Comparison of ENCODE assay signal across 7 cellular contexts in genomic region chr2:95867047-95867677, GRCh38.
DNase-seq lines count a peak whose midpoint lies in the region; ATAC-seq, FAIRE-seq and TF ChIP-seq lines count a peak whose summit lies in the region.
"Not testable (repeated sequence)": the region's sequence is repeated elsewhere in the genome, so short reads cannot be mapped to it uniquely, and the experiment has no call there.

No MANE protein-coding gene starts in this region.

- not testable (repeated sequence) for H3K79me1 ChIP-seq in IMR-90 (ENCODE audit: low read depth in 1 of 2, low read length in 2 of 2)

- peaks cover 17% of the 10 kb centered on the region for H3K36me3 Mint-ChIP-seq in activated CD4-positive, alpha-beta T cell treated with anti-CD3 and anti-CD28 coated beads for 36 hours (ENCODE audit: low read depth)
- H3K36me3 Mint-ChIP-seq in activated T-helper 17 cell treated with anti-CD3 and anti-CD28 coated beads, Interleukin-2, amount 50 U/mL, for 72 hours (ENCODE audit: low read depth): peaks cover 23% of the 10 kb centered on the region
- H3K36me3 Mint-ChIP-seq in stimulated activated effector memory CD8-positive, alpha-beta T cell treated with anti-CD3 and anti-CD28 coated beads, Interleukin-12 subunit alpha, Interleukin-12 subunit beta, amount 100 ng/mL, for 72 hours: not testable (repeated sequence)

- H3K27me3 Mint-ChIP-seq in activated CD4-positive, alpha-beta T cell treated with anti-CD3 and anti-CD28 coated beads for 36 hours; activated T-helper 17 cell treated with anti-CD3 and anti-CD28 coated beads, Interleukin-2, amount 50 U/mL, for 72 hours: not testable (repeated sequence)

- not testable (repeated sequence) for H3K36me3 ChIP-seq in IMR-90 (ENCODE audit: control insufficient read depth, insufficient read depth, low read length)

- not testable (repeated sequence) for H4K8ac ChIP-seq in IMR-90 (ENCODE audit: low read depth in 2 of 2, low read length in 2 of 2)

- not testable (repeated sequence) for H2BK15ac ChIP-seq in IMR-90 (ENCODE audit: low read depth, low read length)

- DNase-seq in ELR (ENCODE audit: low read depth): peak; percentile 1
- not testable (repeated sequence) for DNase-seq in IMR-90; RCC 7860 (ENCODE audit: low spot score); activated CD4-positive, alpha-beta T cell treated with anti-CD3 and anti-CD28 coated beads for 36 hours; foreskin keratinocyte; stimulated activated effector memory CD8-positive, alpha-beta T cell treated with anti-CD3 and anti-CD28 coated beads, Interleukin-12 subunit alpha, Interleukin-12 subunit beta, amount 100 ng/mL, for 72 hours (ENCODE audit: low spot score in 2 of 2)

- not testable (repeated sequence) for H2AK5ac ChIP-seq in IMR-90 (ENCODE audit: low read depth, low read length)

- dilution Hi-C loops in IMR-90 (cut with HindIII; ENCODE audit: low sequenced_read_pairs, unreplicated experiment): not testable (repeated sequence)

- not testable (repeated sequence) for H3K27ac ChIP-seq in IMR-90 (ENCODE audit: insufficient read depth, low read length); foreskin keratinocyte

- H3K9me3 ChIP-seq in IMR-90 (ENCODE audit: control insufficient read depth, insufficient read depth, low read length): not testable (repeated sequence)

- H3K4me3 Mint-ChIP-seq in activated CD4-positive, alpha-beta T cell treated with anti-CD3 and anti-CD28 coated beads for 36 hours; activated T-helper 17 cell treated with anti-CD3 and anti-CD28 coated beads, Interleukin-2, amount 50 U/mL, for 72 hours; stimulated activated effector memory CD8-positive, alpha-beta T cell treated with anti-CD3 and anti-CD28 coated beads, Interleukin-12 subunit alpha, Interleukin-12 subunit beta, amount 100 ng/mL, for 72 hours: not testable (repeated sequence)

- H3K4me1 Mint-ChIP-seq in activated CD4-positive, alpha-beta T cell treated with anti-CD3 and anti-CD28 coated beads for 36 hours; activated T-helper 17 cell treated with anti-CD3 and anti-CD28 coated beads, Interleukin-2, amount 50 U/mL, for 72 hours; stimulated activated effector memory CD8-positive, alpha-beta T cell treated with anti-CD3 and anti-CD28 coated beads, Interleukin-12 subunit alpha, Interleukin-12 subunit beta, amount 100 ng/mL, for 72 hours: not testable (repeated sequence)

- POLR2A ChIA-PET in IMR-90 (lab: Charles Lee; ENCODE audit: unreplicated experiment); activated CD4-positive, alpha-beta T cell treated with anti-CD3 and anti-CD28 coated beads for 36 hours (lab: Charles Lee): not testable (repeated sequence)

- not testable (repeated sequence) for H2BK120ac ChIP-seq in IMR-90 (ENCODE audit: low read depth, low read length)

- not testable (repeated sequence) for H3K14ac ChIP-seq in IMR-90 (replicated peaks; ENCODE audit: low read depth, low read length)

- H3K4me3 ChIP-seq in IMR-90 (ENCODE audit: insufficient read depth, low read depth, low read length): not testable (repeated sequence)

- not testable (repeated sequence) for H3K9me1 ChIP-seq in IMR-90 (ENCODE audit: insufficient read depth, low read length)

- no CpG with 5 or more reads among the region's 2 CpGs for WGBS in IMR-90 (ENCODE audit: extremely low coverage in 2 of 2, insufficient read length in 1 of 2), 2 experiments

- H3K27ac Mint-ChIP-seq in activated CD4-positive, alpha-beta T cell treated with anti-CD3 and anti-CD28 coated beads for 36 hours; activated T-helper 17 cell treated with anti-CD3 and anti-CD28 coated beads, Interleukin-2, amount 50 U/mL, for 72 hours; stimulated activated effector memory CD8-positive, alpha-beta T cell treated with anti-CD3 and anti-CD28 coated beads, Interleukin-12 subunit alpha, Interleukin-12 subunit beta, amount 100 ng/mL, for 72 hours: not testable (repeated sequence)

- not testable (repeated sequence) for H2BK20ac ChIP-seq in IMR-90 (ENCODE audit: low read depth, low read length)

- H4K20me1 ChIP-seq in IMR-90 (ENCODE audit: insufficient read depth, low read length): not testable (repeated sequence)

- TF ChIP-seq POLR2A in IMR-90 (IDR thresholded peaks at IDR 0.05; ENCODE audit: low read depth, low read length): not testable (repeated sequence)

- H3K4me1 ChIP-seq in IMR-90 (ENCODE audit: control insufficient read depth, insufficient read depth, low read length); foreskin keratinocyte: not testable (repeated sequence)

- CTCF ChIA-PET in IMR-90 (lab: Yijun Ruan, JAX); activated CD4-positive, alpha-beta T cell treated with anti-CD3 and anti-CD28 coated beads for 36 hours (lab: Charles Lee): not testable (repeated sequence)

- intact Hi-C loops in IMR-90 (cut with micrococcal nuclease); activated CD4-positive, alpha-beta T cell treated with anti-CD3 and anti-CD28 coated beads for 36 hours (cut with DNase I, micrococcal nuclease): not testable (repeated sequence)

- not testable (repeated sequence) for H3K56ac ChIP-seq in IMR-90 (ENCODE audit: extremely low read depth, insufficient read depth, low read length)

- H3K9ac ChIP-seq in IMR-90 (ENCODE audit: low read depth, low read length): not testable (repeated sequence)

- in situ Hi-C loops in IMR-90 (cut with MboI; ENCODE audit: low sequenced_read_pairs): not testable (repeated sequence)

- H4K5ac ChIP-seq in IMR-90 (ENCODE audit: low read depth, low read length): not testable (repeated sequence)

- H3K4ac ChIP-seq in IMR-90 (ENCODE audit: low read depth, low read length): not testable (repeated sequence)

- not testable (repeated sequence) for TF ChIP-seq RAD21 in IMR-90 (IDR thresholded peaks at IDR 0.05; ENCODE audit: low read length)

- H4K91ac ChIP-seq in IMR-90 (ENCODE audit: insufficient read depth, low read depth, low read length): not testable (repeated sequence)

- H3K9me3 Mint-ChIP-seq in activated CD4-positive, alpha-beta T cell treated with anti-CD3 and anti-CD28 coated beads for 36 hours (ENCODE audit: low read depth); activated T-helper 17 cell treated with anti-CD3 and anti-CD28 coated beads, Interleukin-2, amount 50 U/mL, for 72 hours; stimulated activated effector memory CD8-positive, alpha-beta T cell treated with anti-CD3 and anti-CD28 coated beads, Interleukin-12 subunit alpha, Interleukin-12 subunit beta, amount 100 ng/mL, for 72 hours: not testable (repeated sequence)

- H3K27me3 ChIP-seq in IMR-90 (ENCODE audit: control insufficient read depth, insufficient read depth, low read length); foreskin keratinocyte: not testable (repeated sequence)

- not testable (repeated sequence) for H3K18ac ChIP-seq in IMR-90 (ENCODE audit: low read depth, low read length)

- peak; percentile 84 for FAIRE-seq in RCC 7860 (lab: Jason Lieb, UNC)

- not testable (repeated sequence) for H3K4me2 ChIP-seq in IMR-90 (ENCODE audit: low read depth, low read length)

- H2BK5ac ChIP-seq in IMR-90 (ENCODE audit: low read depth, low read length, poor library complexity, severe bottlenecking): not testable (repeated sequence)

- peak; percentile 29 for ATAC-seq in IMR-90 (ENCODE audit: low read depth)
- peak; percentile 92 for ATAC-seq in activated CD4-positive, alpha-beta T cell treated with anti-CD3 and anti-CD28 coated beads for 36 hours
- peak; percentile 95 for ATAC-seq in activated T-helper 17 cell treated with anti-CD3 and anti-CD28 coated beads, Interleukin-2, amount 50 U/mL, for 72 hours (replicated peaks)
- ATAC-seq in foreskin keratinocyte: peak; percentile 75
- ATAC-seq in stimulated activated effector memory CD8-positive, alpha-beta T cell treated with anti-CD3 and anti-CD28 coated beads, Interleukin-12 subunit alpha, Interleukin-12 subunit beta, amount 100 ng/mL, for 72 hours: peak; percentile 94

- H3K23ac ChIP-seq in IMR-90 (ENCODE audit: low read depth, low read length): not testable (repeated sequence)

- TF ChIP-seq CTCF in IMR-90 (conservative IDR thresholded peaks at IDR 0.05; ENCODE audit: low read depth, low read length); foreskin keratinocyte (conservative IDR thresholded peaks at IDR 0.05): not testable (repeated sequence)

- H2AK9ac ChIP-seq in IMR-90 (replicated peaks; ENCODE audit: low read depth, low read length, poor library complexity): not testable (repeated sequence)

- H2AFZ ChIP-seq in IMR-90 (replicated peaks; ENCODE audit: low read length, poor library complexity): not testable (repeated sequence)

- BruUV-seq in IMR-90 (replicated peaks; lab: Mats Ljungman, UMichigan): not testable (repeated sequence)

Comparison
In these comparisons a context has a peak if more than half of its experiments do, and no peak if none do; other contexts are left out.
1. ATAC-seq: peak in every context shown above with its lines; median percentile 95 in activated T-helper 17 cell treated with anti-CD3 and anti-CD28 coated beads, Interleukin-2, amount 50 U/mL, for 72 hours; 94 in stimulated activated effector memory CD8-positive, alpha-beta T cell treated with anti-CD3 and anti-CD28 coated beads, Interleukin-12 subunit alpha, Interleukin-12 subunit beta, amount 100 ng/mL, for 72 hours; 92 in activated CD4-positive, alpha-beta T cell treated with anti-CD3 and anti-CD28 coated beads for 36 hours; 75 in foreskin keratinocyte; 29 in IMR-90.